In the genomic region with DNA sequence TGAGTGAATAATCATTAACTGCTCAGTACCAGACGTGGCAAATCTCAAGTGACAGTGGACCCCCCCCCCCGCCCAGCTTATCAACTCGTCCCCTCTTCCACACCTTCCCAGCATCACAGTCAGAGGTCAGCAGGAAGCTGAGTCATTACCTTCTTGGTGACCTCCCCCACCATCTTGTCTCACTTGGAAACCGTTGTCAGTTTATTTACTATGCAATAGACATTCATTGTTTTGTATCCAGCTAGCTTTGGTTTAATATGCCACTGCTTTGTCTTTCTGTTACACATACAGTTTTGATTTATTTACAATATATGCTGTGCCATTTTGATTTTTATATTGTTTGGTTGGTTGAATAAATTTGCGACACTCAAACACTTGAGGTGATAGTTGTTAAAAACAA, we compare ENCODE assay signal across 17 cellular contexts.
DNase-seq lines count a peak whose midpoint lies in the region; ATAC-seq and TF ChIP-seq lines count a peak whose summit lies in the region.
"Had no signal": no experiment of that assay in that cellular context is flagged by ENCODE, and none has a peak within 500 bp of the region (broad histone marks: within the 10 kb centered on the region; RNA-seq: fewer than 3 reads in every experiment).

No MANE protein-coding gene starts in this region.

- no peak overlapping the region for H4K91ac ChIP-seq in mesenchymal stem cell (ENCODE audit: low read length)

- ATAC-seq in GM19328 (IDR thresholded peaks at IDR 0.05; ENCODE audit: unreplicated experiment) = no peak
- ATAC-seq: activated CD4-positive, alpha-beta T cell treated with anti-CD3 and anti-CD28 coated beads for 36 hours; CD8-positive, alpha-beta T cell; PC-3 had no signal

- H2BK5ac ChIP-seq in mesenchymal stem cell (ENCODE audit: low read depth, low read length, poor library complexity, severe bottlenecking) = no peak overlapping the region

- H3K36me3 ChIP-seq in mesenchymal stem cell (ENCODE audit: control insufficient read depth in 1 of 2, insufficient read depth in 2 of 2, low read depth in 1 of 2, low read length in 2 of 2) (peaks cover 3 to 78% of the 10 kb centered on the region in 2 experiments), Caco-2 (ENCODE audit: control insufficient read depth, insufficient read depth, low read length) (no peaks in the 10 kb centered on the region; the same call in 1 of the 2 replicates)

- no peak overlapping the region for H4K8ac ChIP-seq in mesenchymal stem cell (ENCODE audit: low read length)

- H3K4me2 ChIP-seq in mesenchymal stem cell (ENCODE audit: low read length, poor library complexity, severe bottlenecking) = no peak overlapping the region

- WGBS in mesenchymal stem cell = 6% methylated on average over 1 of the region's 5 CpGs

- no peak overlapping the region for H2BK120ac ChIP-seq in mesenchymal stem cell (ENCODE audit: low read depth, low read length)

- no peak overlapping the region for H2BK15ac ChIP-seq in mesenchymal stem cell (ENCODE audit: low read depth, poor library complexity, severe bottlenecking)

- TF ChIP-seq CTCF in endothelial cell (IDR thresholded peaks at IDR 0.05; ENCODE audit: unreplicated experiment) = no peak
- TF ChIP-seq CTCF in Caco-2 (IDR thresholded peaks at IDR 0.05; ENCODE audit: insufficient read depth in 1 of 2, low read depth in 1 of 2, low read length in 1 of 2, severe bottlenecking in 1 of 2, unreplicated experiment in 1 of 2) = no peak

- no peak overlapping the region for H3K4me3 Mint-ChIP-seq in endothelial cell (ENCODE audit: unreplicated experiment)
- no peak overlapping the region for H3K4me3 Mint-ChIP-seq in Caco-2 (ENCODE audit: unreplicated experiment)
- H3K4me3 Mint-ChIP-seq: activated CD4-positive, alpha-beta T cell treated with anti-CD3 and anti-CD28 coated beads for 36 hours; activated T-cell treated with anti-CD3 and anti-CD28 coated beads, Interleukin-2, amount 50 U/mL, for 24 hours; CD8-positive, alpha-beta T cell had no signal

- peaks cover 5% of the 10 kb centered on the region for H3K79me1 ChIP-seq in mesenchymal stem cell (replicated peaks; ENCODE audit: low read length, poor library complexity, severe bottlenecking)

- POLR2A ChIA-PET in Caco-2 (lab: Charles Lee) = no interaction called here

- H3K27me3 ChIP-seq in mesenchymal stem cell (ENCODE audit: control insufficient read depth in 1 of 2, insufficient read depth in 1 of 2, low read length in 2 of 2) (no peaks in the 10 kb centered on the region), Caco-2 (replicated peaks; ENCODE audit: control insufficient read depth, insufficient read depth, low read length) (no peaks in the 10 kb centered on the region)

- H3K4ac ChIP-seq in mesenchymal stem cell (ENCODE audit: low read depth in 1 of 2, low read length in 2 of 2) = no peak overlapping the region

- no peak overlapping the region for H2AK5ac ChIP-seq in mesenchymal stem cell (ENCODE audit: low read length, severe bottlenecking)

- no peak overlapping the region for H2AFZ ChIP-seq in mesenchymal stem cell (ENCODE audit: low read depth, low read length)

- no peak overlapping the region for H3K14ac ChIP-seq in mesenchymal stem cell (ENCODE audit: low read length in 2 of 2)

- H3K9me3 Mint-ChIP-seq in endothelial cell (ENCODE audit: unreplicated experiment) = no peaks in the 10 kb centered on the region
- no peaks in the 10 kb centered on the region for H3K9me3 Mint-ChIP-seq in Caco-2 (ENCODE audit: unreplicated experiment)
- H3K9me3 Mint-ChIP-seq: activated T-cell treated with anti-CD3 and anti-CD28 coated beads, Interleukin-2, amount 50 U/mL, for 24 hours; CD8-positive, alpha-beta T cell had no signal

- H3K4me3 ChIP-seq in mesenchymal stem cell (ENCODE audit: insufficient read depth in 1 of 2, low read depth in 1 of 2, low read length in 2 of 2) (no peak overlapping the region), Caco-2 (ENCODE audit: low read depth, low read length) (no peak overlapping the region)
- H3K4me3 ChIP-seq: coronary artery, thoracic aorta had no signal

- H3K18ac ChIP-seq in mesenchymal stem cell (ENCODE audit: low read depth in 1 of 2, low read length in 2 of 2) = no peak overlapping the region

- H3K4me1 ChIP-seq in mesenchymal stem cell (ENCODE audit: control insufficient read depth, insufficient read depth, low read depth, low read length) (peaks cover 3% of the 10 kb centered on the region), Caco-2 (no peaks in the 10 kb centered on the region)

- no peak overlapping the region for H3K9ac ChIP-seq in mesenchymal stem cell (ENCODE audit: low read length)

- no peak overlapping the region for H3K27ac ChIP-seq in mesenchymal stem cell (ENCODE audit: low read length, poor library complexity, severe bottlenecking)
- H3K27ac ChIP-seq: 22Rv1, coronary artery, thoracic aorta had no signal

- CTCF ChIA-PET in Caco-2 (lab: Charles Lee) = no interaction called here

- H3K27ac Mint-ChIP-seq in endothelial cell (ENCODE audit: unreplicated experiment) = peak overlapping the region; percentile 61
- no peak overlapping the region for H3K27ac Mint-ChIP-seq in Caco-2 (ENCODE audit: unreplicated experiment)
- H3K27ac Mint-ChIP-seq: activated CD4-positive, alpha-beta T cell treated with anti-CD3 and anti-CD28 coated beads for 36 hours; activated T-cell treated with anti-CD3 and anti-CD28 coated beads, Interleukin-2, amount 50 U/mL, for 24 hours; CD8-positive, alpha-beta T cell had no signal

- H3K4me1 Mint-ChIP-seq in endothelial cell (ENCODE audit: unreplicated experiment) = peaks cover 20% of the 10 kb centered on the region
- H3K4me1 Mint-ChIP-seq in Caco-2 (ENCODE audit: low read depth, unreplicated experiment) = no peaks in the 10 kb centered on the region
- H3K4me1 Mint-ChIP-seq: activated CD4-positive, alpha-beta T cell treated with anti-CD3 and anti-CD28 coated beads for 36 hours had no signal

- BruUV-seq in Caco-2 (replicated peaks; lab: Mats Ljungman, UMichigan) = no TSS peak

- H3K27me3 Mint-ChIP-seq in endothelial cell (ENCODE audit: unreplicated experiment) = peaks cover 6% of the 10 kb centered on the region
- no peaks in the 10 kb centered on the region for H3K27me3 Mint-ChIP-seq in Caco-2 (ENCODE audit: insufficient read depth, unreplicated experiment)
- H3K27me3 Mint-ChIP-seq: activated CD4-positive, alpha-beta T cell treated with anti-CD3 and anti-CD28 coated beads for 36 hours; activated T-cell treated with anti-CD3 and anti-CD28 coated beads, Interleukin-2, amount 50 U/mL, for 24 hours had no signal

- intact Hi-C loops in Caco-2 (cut with micrococcal nuclease; ENCODE audit: unreplicated experiment) = no loop called here

- H3K36me3 Mint-ChIP-seq in endothelial cell (ENCODE audit: low read depth, unreplicated experiment) (peaks cover 9% of the 10 kb centered on the region), Caco-2 (ENCODE audit: insufficient read depth, unreplicated experiment) (peaks cover 25% of the 10 kb centered on the region)

- no peak overlapping the region for H3K23ac ChIP-seq in mesenchymal stem cell (ENCODE audit: low read length in 2 of 2)

- DNase-seq in DMS153 (lab: John Stamatoyannopoulos, UW) (peak; percentile 35), DMS153 treated with DMSO at 0.1 percent for 48 hours (lab: John Stamatoyannopoulos, UW; ENCODE audit: unreplicated experiment) (no peak), NCI-H69 (lab: John Stamatoyannopoulos, UW) (peak; percentile 57), endothelial cell (ENCODE audit: low spot score) (no peak), mesenchymal stem cell (peak; percentile 51), NCI-H1092 (lab: John Stamatoyannopoulos, UW) (no peak), Caco-2 (no peak)
- DNase-seq: activated CD4-positive, alpha-beta T cell treated with anti-CD3 and anti-CD28 coated beads for 36 hours; activated T-cell treated with anti-CD3 and anti-CD28 coated beads, Interleukin-2, amount 50 U/mL, for 24 hours; CD8-positive, alpha-beta T cell; NCI-H2171; PC-3; T-helper 1 cell had no signal

- H2BK12ac ChIP-seq in mesenchymal stem cell (ENCODE audit: low read length in 2 of 2) = no peak overlapping the region

- H3K9me3 ChIP-seq in mesenchymal stem cell (ENCODE audit: control insufficient read depth, low read length) (no peaks in the 10 kb centered on the region), Caco-2 (no peaks in the 10 kb centered on the region)
- H3K9me3 ChIP-seq: thoracic aorta had no signal

Comparison
In these comparisons a context has a peak if more than half of its experiments do, and no peak if none do; other contexts are left out.
1. DNase-seq: peak in DMS153 (single experiment), NCI-H69 (single experiment) and mesenchymal stem cell (single experiment); none in DMS153 treated with DMSO at 0.1 percent for 48 hours (single experiment), endothelial cell (single experiment), NCI-H1092 (single experiment) and Caco-2 (0 of 2).